ENCODE assay signal across 8 cellular contexts in genomic region chr3:50297896-50298725, GRCh38. TPM values are rescaled to one million over a fixed set of nuclear protein-coding genes. Genes with fewer than 3 reads are reported as not detected.
DNase-seq lines count a peak whose midpoint lies in the region; ATAC-seq and TF ChIP-seq lines count a peak whose summit lies in the region.

No MANE protein-coding gene starts in this region.

- H3K79me2 ChIP-seq in DOHH2 (ENCODE audit: control insufficient read depth, low read length): 0 out of 2 replicates have a peak, but pooled peaks cover 3% of the 10 kb centered on the region

- peak overlapping the region; percentile 98 for H3K4me2 ChIP-seq in DOHH2 (ENCODE audit: low read length)

- H3K9ac ChIP-seq in NT2/D1 (ENCODE audit: insufficient read length, low read depth) (peak overlapping the region; percentile 95), duodenal mucosa (ENCODE audit: low read depth in 1 of 2, low read length in 2 of 2) (peak overlapping the region; percentile 89 to 97)

- no peaks in the 10 kb centered on the region for H4K20me1 ChIP-seq in DOHH2 (ENCODE audit: control insufficient read depth, insufficient read depth, low read depth, low read length)

- H3K4me3 ChIP-seq in DOHH2 (ENCODE audit: low read length) (peak overlapping the region; percentile 98), NT2/D1 (ENCODE audit: insufficient read length, low read depth) (peak overlapping the region; percentile 93), duodenal mucosa (ENCODE audit: low read depth in 1 of 2, low read length in 2 of 2) (peak overlapping the region; percentile 87 to 93), neutrophil (ENCODE audit: low read depth in 1 of 2, low read length in 1 of 2) (peak overlapping the region; percentile 72 to 80)

- H3K9me3 ChIP-seq in DOHH2 (ENCODE audit: control insufficient read depth, insufficient read depth, low read length) (no peaks in the 10 kb centered on the region), NT2/D1 (ENCODE audit: insufficient read depth, low read length) (no peaks in the 10 kb centered on the region), duodenal mucosa (ENCODE audit: control insufficient read depth in 1 of 2, low read length in 2 of 2) (no peaks in the 10 kb centered on the region), neutrophil (no peaks in the 10 kb centered on the region)

- H3K9me2 ChIP-seq in DOHH2 (replicated peaks; ENCODE audit: control insufficient read depth, low read length): no peaks in the 10 kb centered on the region

- peaks cover 4% of the 10 kb centered on the region; the same call in 1 of the 2 replicates for H3F3A ChIP-seq in DOHH2 (ENCODE audit: control insufficient read depth, insufficient read depth)

- H3K36me3 ChIP-seq in DOHH2 (ENCODE audit: control insufficient read depth, low read length): no peaks in the 10 kb centered on the region
- H3K36me3 ChIP-seq in NT2/D1 (ENCODE audit: insufficient read depth, insufficient read length, low read length): peaks cover 9% of the 10 kb centered on the region
- no peaks in the 10 kb centered on the region for H3K36me3 ChIP-seq in duodenal mucosa (ENCODE audit: control insufficient read depth in 1 of 2, insufficient read depth in 2 of 2, low read length in 2 of 2)
- H3K36me3 ChIP-seq in neutrophil: no peaks in the 10 kb centered on the region

- DNase-seq in NT2/D1 (ENCODE audit: low read depth, low spot score) (no peak), omental fat pad (ENCODE audit: low spot score) (no peak), DMS79 (lab: John Stamatoyannopoulos, UW) (no peak)

- no peak for TF ChIP-seq CTCF in DOHH2 (IDR thresholded peaks at IDR 0.05; ENCODE audit: low read depth, low read length, poor library complexity, severe bottlenecking)
- no peak for TF ChIP-seq CTCF in neutrophil (IDR thresholded peaks at IDR 0.05)
- no peak for TF ChIP-seq CTCF in omental fat pad (IDR thresholded peaks at IDR 0.05)

- H3K4me1 ChIP-seq in DOHH2 (ENCODE audit: control insufficient read depth, low read length) (peaks cover 21% of the 10 kb centered on the region), NT2/D1 (ENCODE audit: insufficient read depth, insufficient read length) (peaks cover 18% of the 10 kb centered on the region), duodenal mucosa (ENCODE audit: control insufficient read depth in 1 of 2, insufficient read depth in 2 of 2, low read length in 2 of 2) (peaks cover 28 to 39% of the 10 kb centered on the region in 2 donors), neutrophil (ENCODE audit: control insufficient read depth in 1 of 2, insufficient read depth in 1 of 2, low read depth in 1 of 2, low read length in 1 of 2) (peaks cover 37 to 40% of the 10 kb centered on the region in 2 experiments)

- no peak for ATAC-seq in omental fat pad (ENCODE audit: low FRiP score)
- no peak for ATAC-seq in GM19463 (IDR thresholded peaks at IDR 0.05; ENCODE audit: unreplicated experiment)
- ATAC-seq in HG03565 (IDR thresholded peaks at IDR 0.05; ENCODE audit: unreplicated experiment): no peak

- H3K27me3 ChIP-seq in DOHH2 (ENCODE audit: control insufficient read depth, low read length): no peaks in the 10 kb centered on the region
- no peaks in the 10 kb centered on the region for H3K27me3 ChIP-seq in NT2/D1 (ENCODE audit: insufficient read depth, insufficient read length)
- no peaks in the 10 kb centered on the region for H3K27me3 ChIP-seq in duodenal mucosa (ENCODE audit: control insufficient read depth in 1 of 2, insufficient read depth in 2 of 2, low read length in 2 of 2)
- H3K27me3 ChIP-seq in neutrophil: no peaks in the 10 kb centered on the region

- H3K27ac ChIP-seq in DOHH2 (ENCODE audit: low read depth, low read length) (no peak overlapping the region), duodenal mucosa (ENCODE audit: low read depth, low read length) (peak overlapping the region; percentile 93), neutrophil (peak overlapping the region; percentile 97)

RNA-seq across cellular contexts. Expression of gene HYAL3, which starts 1.1 kb away (rescaled TPM):
- total RNA-seq in omental fat pad: 1 to 10 TPM; 1.9 to 6.2 (median 4.0) TPM

RNA-seq across cellular contexts. Expression of gene NAA80, which starts 1.1 kb away (rescaled TPM):
- 1 to 10 TPM; 3.4 to 8.4 (median 5.3) TPM for total RNA-seq in omental fat pad

RNA-seq across cellular contexts. Expression of gene HYAL1, which starts 5.3 kb away (rescaled TPM):
- total RNA-seq in omental fat pad: 10 to 100 TPM in 3 of 4 donors, 1 to 10 TPM in 1; 6.8 to 32.3 (median 14.6) TPM

RNA-seq across cellular contexts. Expression of gene IFRD2, which starts 5.9 kb away (rescaled TPM):
- 100 to 1,000 TPM in 1 of 4 donors, 10 to 100 TPM in 3; 40.0 to 178 (median 72.2) TPM for total RNA-seq in omental fat pad

RNA-seq across cellular contexts. Expression of gene LSMEM2, which starts 19.2 kb away (rescaled TPM):
- not detected for total RNA-seq in omental fat pad
